11 cellular contexts compared by ENCODE assay signal in genomic region chr5:76960004-76960625, GRCh38. TPM values are rescaled to one million over a fixed set of nuclear protein-coding genes. Genes with fewer than 3 reads are reported as not detected.
A peak's percentile ranks its signal among the peaks of the same experiment; 100 is the strongest.
DNase-seq lines count a peak whose midpoint lies in the region; ATAC-seq lines count a peak whose summit lies in the region.
"Had no signal": no experiment of that assay in that cellular context is flagged by ENCODE, and none has a peak within 500 bp of the region (broad histone marks: within the 10 kb centered on the region; RNA-seq: fewer than 3 reads in every experiment).

No MANE protein-coding gene starts in this region.

- no peak overlapping the region for H3K27ac ChIP-seq in caudate nucleus (ENCODE audit: low read depth, low read length)

- ATAC-seq in GM18498 (IDR thresholded peaks at IDR 0.05; ENCODE audit: unreplicated experiment) (peak; percentile 90), HG02973 (IDR thresholded peaks at IDR 0.05; ENCODE audit: unreplicated experiment) (no peak), HG02970 (IDR thresholded peaks at IDR 0.05; ENCODE audit: low FRiP score, unreplicated experiment) (no peak)

- DNase-seq in H4 (ENCODE audit: low spot score) = peak; percentile 94
- DNase-seq in NCI-H226 = peak; percentile 86
- peak; percentile 49 for DNase-seq in foreskin melanocyte
- DNase-seq in GM19238 (ENCODE audit: insufficient read length, low spot score) = no peak
- no peak for DNase-seq in caudate nucleus (lab: John Stamatoyannopoulos, UW)
- DNase-seq: activated CD8-positive, alpha-beta memory T cell treated with anti-CD3 and anti-CD28 coated beads for 24 hours; stimulated activated naive CD4-positive, alpha-beta T cell had no signal

RNA-seq across cellular contexts. Expression of gene CRHBP, which starts 7.3 kb away (rescaled TPM):
- not detected in 2 replicates for total RNA-seq in H4 (2014; rRNA removed; shearing (Covaris generic))
- total RNA-seq: epithelial cell of proximal tubule had no signal

Comparison
In these comparisons a context has a peak if more than half of its experiments do, and no peak if none do; other contexts are left out.
1. DNase-seq: peak in H4 (single experiment), NCI-H226 (single experiment) and foreskin melanocyte (single experiment); none in GM19238 (single experiment) and caudate nucleus (0 of 61).